Comparison of ENCODE assay signal across 8 cellular contexts in the genomic region with DNA sequence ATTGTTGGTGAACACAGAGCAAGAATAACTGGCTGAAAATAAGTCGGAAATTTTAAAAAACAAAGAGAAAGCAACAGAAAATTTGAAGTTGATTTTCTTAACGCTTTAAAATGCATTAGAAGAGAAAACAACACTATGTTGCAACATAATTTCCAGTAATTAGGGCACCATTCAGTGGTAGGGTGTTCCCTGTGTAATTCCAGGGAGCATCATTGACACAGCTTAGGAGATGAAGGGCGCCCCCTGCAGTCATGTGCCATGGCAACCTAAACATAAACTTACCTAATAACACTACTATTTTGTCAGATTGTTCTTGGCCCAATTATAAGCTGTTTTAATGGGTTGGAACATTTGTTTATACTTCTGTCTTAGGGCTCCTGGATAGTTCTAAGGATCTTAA.
DNase-seq lines count a peak whose midpoint lies in the region; ATAC-seq, FAIRE-seq and TF ChIP-seq lines count a peak whose summit lies in the region.

No MANE protein-coding gene starts in this region.

- no peaks in the 10 kb centered on the region for H3K36me3 ChIP-seq in K562 (ENCODE audit: control insufficient read depth, insufficient read depth, low read length)

- no peaks in the 10 kb centered on the region for H3K79me2 ChIP-seq in K562 (ENCODE audit: control insufficient read depth, insufficient read depth, low read length)

- ATAC-seq in K562 (peak; percentile 67), HG03025 (IDR thresholded peaks at IDR 0.05; ENCODE audit: low FRiP score, unreplicated experiment) (no peak), GM21723 (IDR thresholded peaks at IDR 0.05; ENCODE audit: unreplicated experiment) (no peak), GM18861 (IDR thresholded peaks at IDR 0.05; ENCODE audit: unreplicated experiment) (no peak)

- no peak for FAIRE-seq in K562 (lab: Jason Lieb, UNC)

- no peak overlapping the region for H2AFZ ChIP-seq in K562 (ENCODE audit: low read depth, low read length)

- no TSS peak for BruUV-seq in K562 (replicated peaks; lab: Mats Ljungman, UMichigan)

- no peak for TF ChIP-seq POLR2A in K562 (conservative IDR thresholded peaks at IDR 0.05)

- no peak overlapping the region for H3K9ac ChIP-seq in K562 (ENCODE audit: insufficient read depth in 1 of 2, low read depth in 2 of 2, low read length in 2 of 2)

- H3K4me3 ChIP-seq in K562: no peak overlapping the region

- 0% methylated on average over 3 of the region's 3 CpGs for WGBS in K562 (ENCODE audit: insufficient coverage, low coverage, missing lambda C conversion rate)

- H3K27me3 ChIP-seq in K562 (ENCODE audit: control insufficient read depth in 2 of 2, insufficient read depth in 2 of 2, low read length in 2 of 2): no peaks in the 10 kb centered on the region

- TF ChIP-seq EP300 in K562 (IDR thresholded peaks at IDR 0.05; ENCODE audit: low read length): no peak

- CTCF ChIA-PET in K562 (lab: Yijun Ruan, JAX; ENCODE audit: low intra/inter-chr PET ratio): no interaction called here

- DNase-seq in DMS53 treated with DMSO at 0.1 percent for 48 hours (lab: John Stamatoyannopoulos, UW; ENCODE audit: unreplicated experiment) (peak; percentile 30), HuH-7.5 (ENCODE audit: low spot score) (peak; percentile 15), K562 (ENCODE audit: extremely low read depth in 1 of 4, low spot score in 3 of 4) (peak in 3 of 4 experiments; percentile 13 to 41 (median 18)), left kidney (ENCODE audit: low read depth, low spot score) (peak; percentile 30), epidermal melanocyte (ENCODE audit: insufficient read length, low spot score) (no peak)

- TF ChIP-seq RAD21 in K562 (CRISPR knock-in tag; conservative IDR thresholded peaks at IDR 0.05 in 1 of 2, IDR thresholded peaks at IDR 0.05 in 1 of 2): peak in 1 of 2 experiments; percentile 34; a peak in 2 of 4 replicates

- in situ Hi-C loops in K562 (cut with MboI): no loop called here

- POLR2A ChIA-PET in K562 (lab: Yijun Ruan, JAX): interaction anchor here (0.5 kb wide), 1 partner anchor 190 kb away, joined by 3 read pairs; no protein-coding TSS in a partner anchor

- no peak overlapping the region for H3K27ac ChIP-seq in K562 (ENCODE audit: extremely low read depth, low read depth, low read length)

- intact Hi-C loops in K562 (cut with micrococcal nuclease): no loop called here

- peak; percentile 29 to 57 (median 49); a peak in 5 of 6 replicates for TF ChIP-seq CTCF in K562 (IDR thresholded peaks at IDR 0.05 in 2 of 3, conservative IDR thresholded peaks at IDR 0.05 in 1 of 3; ENCODE audit: insufficient read depth in 2 of 3, low read depth in 1 of 3, low read length in 3 of 3)

- H4K20me1 ChIP-seq in K562 (replicated peaks; ENCODE audit: control insufficient read depth, insufficient read depth, low read length): no peaks in the 10 kb centered on the region

- H3K4me1 ChIP-seq in K562 (replicated peaks in 1 of 2; ENCODE audit: control insufficient read depth in 2 of 2, insufficient read depth in 2 of 2, low read length in 2 of 2): no peaks in the 10 kb centered on the region

- H3K4me2 ChIP-seq in K562 (ENCODE audit: insufficient read depth, low read length): no peak overlapping the region

- H3K9me1 ChIP-seq in K562 (ENCODE audit: control insufficient read depth, insufficient read depth, low read length): no peaks in the 10 kb centered on the region

- no peaks in the 10 kb centered on the region for H3K9me3 ChIP-seq in K562 (replicated peaks; ENCODE audit: control insufficient read depth, insufficient read depth, low read depth, low read length)

TF ChIP-seq in K562, 482 proteins besides CTCF, POLR2A, EP300 and RAD21:
- no peak for TF ChIP-seq ZNF707 (CRISPR knock-in tag; conservative IDR thresholded peaks at IDR 0.05)
- 0 out of 2 replicates have a peak, but pooled peaks have one; percentile 17 for TF ChIP-seq SMC3 (conservative IDR thresholded peaks at IDR 0.05; ENCODE audit: insufficient read depth, low read depth, low read length)
- TF ChIP-seq MYNN (IDR thresholded peaks at IDR 0.05): peak; percentile 66; the same call in 1 of the 2 replicates
- TF ChIP-seq MYNN (CRISPR knock-in tag; IDR thresholded peaks at IDR 0.05): no peak; the same call in 1 of the 2 replicates
- TF ChIP-seq, protein P1, sequence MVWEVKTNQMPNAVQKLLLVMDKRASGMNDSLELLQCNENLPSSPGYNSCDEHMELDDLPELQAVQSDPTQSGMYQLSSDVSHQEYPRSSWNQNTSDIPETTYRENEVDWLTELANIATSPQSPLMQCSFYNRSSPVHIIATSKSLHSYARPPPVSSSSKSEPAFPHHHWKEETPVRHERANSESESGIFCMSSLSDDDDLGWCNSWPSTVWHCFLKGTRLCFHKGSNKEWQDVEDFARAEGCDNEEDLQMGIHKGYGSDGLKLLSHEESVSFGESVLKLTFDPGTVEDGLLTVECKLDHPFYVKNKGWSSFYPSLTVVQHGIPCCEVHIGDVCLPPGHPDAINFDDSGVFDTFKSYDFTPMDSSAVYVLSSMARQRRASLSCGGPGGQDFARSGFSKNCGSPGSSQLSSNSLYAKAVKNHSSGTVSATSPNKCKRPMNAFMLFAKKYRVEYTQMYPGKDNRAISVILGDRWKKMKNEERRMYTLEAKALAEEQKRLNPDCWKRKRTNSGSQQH (CRISPR knock-in tag; IDR thresholded peaks at IDR 0.05): no peak
- no peak for TF ChIP-seq ZNF79 (CRISPR knock-in tag; IDR thresholded peaks at IDR 0.05; ENCODE audit: low read depth)
- TF ChIP-seq RFX1 (IDR thresholded peaks at IDR 0.05): peak; percentile 70
- TF ChIP-seq CEBPB (tag; IDR thresholded peaks at IDR 0.05): peak; percentile 49; the same call in 1 of the 2 replicates
- TF ChIP-seq TRIM24 (IDR thresholded peaks at IDR 0.05): no peak
- TF ChIP-seq FOXA1 (IDR thresholded peaks at IDR 0.05; ENCODE audit: borderline replicate concordance): no peak
- no peak for TF ChIP-seq CEBPG (CRISPR knock-in tag; IDR thresholded peaks at IDR 0.05)
- 0 out of 4 replicates have a peak, but pooled peaks of 1 of the 2 experiments have one; percentile 20 for TF ChIP-seq CEBPG (tag; conservative IDR thresholded peaks at IDR 0.05 in 1 of 2, IDR thresholded peaks at IDR 0.05 in 1 of 2)
